In the genomic region with DNA sequence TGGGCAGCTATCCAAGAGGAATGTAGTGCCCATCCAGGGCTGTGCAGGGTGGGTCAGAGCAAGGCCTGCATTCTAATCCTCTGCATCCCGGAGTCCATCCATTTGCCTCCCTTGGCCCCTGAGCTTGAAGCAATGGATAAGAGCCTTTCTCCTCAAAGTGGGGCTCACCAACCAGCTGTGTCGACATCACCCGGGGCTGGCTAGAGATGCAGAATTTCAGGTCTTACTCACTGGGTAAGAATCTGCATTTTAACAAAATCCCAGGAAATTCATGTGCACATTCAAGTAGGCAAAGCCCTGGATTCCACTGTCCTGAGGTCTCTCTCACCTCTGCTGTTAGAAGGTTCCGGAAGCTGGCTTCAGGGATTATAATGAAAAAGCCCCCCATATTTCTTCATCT, we compare ENCODE assay signal across 21 cellular contexts.
"Had no signal": no experiment of that assay in that cellular context is flagged by ENCODE, and none has a peak within 500 bp of the region (broad histone marks: within the 10 kb centered on the region; RNA-seq: fewer than 3 reads in every experiment).

No MANE protein-coding gene starts in this region.

- H2AFZ ChIP-seq: hepatocyte had no signal

- H3K4me1 ChIP-seq: esophagus squamous epithelium, left ventricle myocardium inferior had no signal

- H3K36me3 ChIP-seq: esophagus squamous epithelium, left ventricle myocardium inferior had no signal

- H3K9me3 ChIP-seq: esophagus squamous epithelium, left ventricle myocardium inferior had no signal

- H3K36me3 Mint-ChIP-seq: activated naive CD8-positive, alpha-beta T cell; memory B cell; naive thymus-derived CD8-positive, alpha-beta T cell; type B pancreatic cell had no signal

- H3K27ac ChIP-seq: esophagus squamous epithelium, hepatocyte, left ventricle myocardium inferior, skin epidermis had no signal

- H3K27ac Mint-ChIP-seq: activated CD4-positive, alpha-beta T cell treated with anti-CD3 and anti-CD28 coated beads, Interleukin-2, amount 10 ng/mL, durations not matched to agents 7 days and 5 days; activated naive CD8-positive, alpha-beta T cell; activated T-cell treated with anti-CD3 and anti-CD28 coated beads, Interleukin-2, amount 50 U/mL, for 72 hours; memory B cell; type B pancreatic cell had no signal

- ATAC-seq: activated T-cell treated with anti-CD3 and anti-CD28 coated beads, Interleukin-2, amount 50 U/mL, for 72 hours; naive thymus-derived CD8-positive, alpha-beta T cell; stimulated activated naive CD8-positive, alpha-beta T cell treated with anti-CD3 and anti-CD28 coated beads, Interleukin-15, Interleukin-2, amounts not matched to agents 100 U/mL and 50 U/mL, for 24 hours had no signal

- DNase-seq: activated CD4-positive, alpha-beta T cell treated with anti-CD3 and anti-CD28 coated beads, Interleukin-2, amount 10 ng/mL, durations not matched to agents 7 days and 5 days; activated CD4-positive, CD25-positive, alpha-beta regulatory T cell; activated CD8-positive, alpha-beta memory T cell treated with anti-CD3 and anti-CD28 coated beads, Interleukin-2, amount 50 U/mL, for 48 hours; activated gamma-delta T cell treated with Interleukin-2 at 50 U/mL for 16 hours; activated T-cell treated with anti-CD3 and anti-CD28 coated beads, Interleukin-2, amount 50 U/mL, for 72 hours; cerebellar nuclear complex; effector CD8-positive, alpha-beta T cell; esophagus squamous epithelium; kidney; left ventricle myocardium inferior; naive thymus-derived CD8-positive, alpha-beta T cell; posterior cingulate gyrus; stimulated activated CD4-positive, alpha-beta T cell treated with anti-CD3 and anti-CD28 coated beads, Interleukin-4, amount 100 ng/mL, for 4 hours; stimulated activated CD8-positive, alpha-beta memory T cell treated with anti-CD3 and anti-CD28 coated beads, Interleukin-4, amount 100 ng/mL, for 48 hours; stimulated activated naive CD8-positive, alpha-beta T cell treated with anti-CD3 and anti-CD28 coated beads, Interleukin-15, Interleukin-2, amounts not matched to agents 100 U/mL and 50 U/mL, for 24 hours; T-helper 2 cell had no signal

- H3K4me2 ChIP-seq: hepatocyte had no signal

- H3K4me3 Mint-ChIP-seq: activated CD4-positive, alpha-beta T cell treated with anti-CD3 and anti-CD28 coated beads, Interleukin-2, amount 10 ng/mL, durations not matched to agents 7 days and 5 days; activated naive CD8-positive, alpha-beta T cell; activated T-cell treated with anti-CD3 and anti-CD28 coated beads, Interleukin-2, amount 50 U/mL, for 72 hours; memory B cell; naive thymus-derived CD8-positive, alpha-beta T cell; type B pancreatic cell had no signal

- H3K9me3 Mint-ChIP-seq: activated CD4-positive, alpha-beta T cell treated with anti-CD3 and anti-CD28 coated beads, Interleukin-2, amount 10 ng/mL, durations not matched to agents 7 days and 5 days; activated T-cell treated with anti-CD3 and anti-CD28 coated beads, Interleukin-2, amount 50 U/mL, for 72 hours; memory B cell; naive thymus-derived CD8-positive, alpha-beta T cell; type B pancreatic cell had no signal

- H3K4me3 ChIP-seq: esophagus squamous epithelium, hepatocyte, left ventricle myocardium inferior, skin epidermis had no signal

- H3K27me3 ChIP-seq: hepatocyte had no signal

- H3K4me1 Mint-ChIP-seq: activated CD4-positive, alpha-beta T cell treated with anti-CD3 and anti-CD28 coated beads, Interleukin-2, amount 10 ng/mL, durations not matched to agents 7 days and 5 days; memory B cell; naive thymus-derived CD8-positive, alpha-beta T cell had no signal

- H3K79me2 ChIP-seq: hepatocyte had no signal
